ENCODE assay signal across 8 cellular contexts in genomic region chr10:131902211-131902610, GRCh38. TPM values are rescaled to one million over a fixed set of nuclear protein-coding genes. Genes with fewer than 3 reads are reported as not detected.
DNase-seq lines count a peak whose midpoint lies in the region; ATAC-seq, FAIRE-seq and TF ChIP-seq lines count a peak whose summit lies in the region.

No MANE protein-coding gene starts in this region.

- H3K36me3 ChIP-seq in KMS-11 (ENCODE audit: insufficient read depth) = no peaks in the 10 kb centered on the region
- peaks cover 0 to 5% (median 0%) of the 10 kb centered on the region in 3 experiments for H3K36me3 ChIP-seq in naive thymus-derived CD4-positive, alpha-beta T cell (ENCODE audit: control insufficient read depth in 2 of 3, insufficient read depth in 3 of 3, low read length in 3 of 3)

- H3K27me3 ChIP-seq in KMS-11 (ENCODE audit: insufficient read depth, low read depth) = peaks cover 11% of the 10 kb centered on the region
- H3K27me3 ChIP-seq in naive thymus-derived CD4-positive, alpha-beta T cell (ENCODE audit: control insufficient read depth in 2 of 2, insufficient read depth in 2 of 2, low read length in 2 of 2) = no peaks in the 10 kb centered on the region

- intact Hi-C loops in naive thymus-derived CD4-positive, alpha-beta T cell (cut with micrococcal nuclease) = loop anchor here (5.0 kb wide), 5 partner anchors 405 to 1360 kb away; partner anchors contain the start of genes LRRC27 (in 2 of the 2), INPP5A (in 1 of the 2) and STK32C (in 1 of the 2)

- CTCF ChIA-PET in naive thymus-derived CD4-positive, alpha-beta T cell (lab: Charles Lee) = interaction anchor here (1.1 to 1.3 kb wide), 2 partner anchors 17 to 118 kb away, joined by 3 to 4 read pairs; no protein-coding TSS in a partner anchor

- H3K27ac ChIP-seq in KMS-11 = no peak overlapping the region; the same call in 1 of the 2 replicates
- H3K27ac ChIP-seq in naive thymus-derived CD4-positive, alpha-beta T cell (ENCODE audit: low read depth, low read length) = peak overlapping the region; percentile 94

- no peaks in the 10 kb centered on the region for H3K9me3 Mint-ChIP-seq in chondrocyte (ENCODE audit: low read depth)
- peaks cover 0 to 2% (median 0%) of the 10 kb centered on the region in 11 donors for H3K9me3 Mint-ChIP-seq in naive thymus-derived CD4-positive, alpha-beta T cell

- H3K4me1 ChIP-seq in KMS-11 (ENCODE audit: low read depth, poor library complexity, severe bottlenecking) = peaks cover 42% of the 10 kb centered on the region
- H3K4me1 ChIP-seq in naive thymus-derived CD4-positive, alpha-beta T cell (ENCODE audit: control insufficient read depth in 2 of 2, insufficient read depth in 2 of 2, low read length in 2 of 2) = peaks cover 33 to 39% of the 10 kb centered on the region in 2 donors

- peak overlapping the region; percentile 80 for H3K4me2 ChIP-seq in KMS-11

- DNase-seq in AG10803 (ENCODE audit: low read depth) = no peak
- peak; percentile 40 for DNase-seq in chondrocyte (ENCODE audit: low spot score)
- DNase-seq in naive thymus-derived CD4-positive, alpha-beta T cell = no peak
- no peak for DNase-seq in frontal cortex (ENCODE audit: low spot score in 2 of 2)

- H3K4me3 Mint-ChIP-seq in chondrocyte (ENCODE audit: unreplicated experiment) = peak overlapping the region; percentile 81
- H3K4me3 Mint-ChIP-seq in naive thymus-derived CD4-positive, alpha-beta T cell = peak overlapping the region; percentile 90 to 95 (median 92)

- H3K27ac Mint-ChIP-seq in chondrocyte (ENCODE audit: unreplicated experiment) = peak overlapping the region; percentile 83
- H3K27ac Mint-ChIP-seq in naive thymus-derived CD4-positive, alpha-beta T cell = peak overlapping the region; percentile 86 to 97 (median 93)

- no peak for ATAC-seq in naive thymus-derived CD4-positive, alpha-beta T cell
- no peak for ATAC-seq in HG03095 (IDR thresholded peaks at IDR 0.05; ENCODE audit: unreplicated experiment)
- ATAC-seq in HG03280 (IDR thresholded peaks at IDR 0.05; ENCODE audit: unreplicated experiment) = no peak
- no peak for ATAC-seq in GM21423 (IDR thresholded peaks at IDR 0.05; ENCODE audit: unreplicated experiment)

- no peaks in the 10 kb centered on the region for H3K9me3 ChIP-seq in naive thymus-derived CD4-positive, alpha-beta T cell (ENCODE audit: control insufficient read depth in 2 of 3, low read length in 3 of 3)

- peaks cover 41% of the 10 kb centered on the region for H3K4me1 Mint-ChIP-seq in chondrocyte (ENCODE audit: low read depth)
- H3K4me1 Mint-ChIP-seq in naive thymus-derived CD4-positive, alpha-beta T cell = peaks cover 42 to 66% (median 58%) of the 10 kb centered on the region in 7 donors

- TF ChIP-seq CTCF in AG10803 (conservative IDR thresholded peaks at IDR 0.05; ENCODE audit: low read length) = no peak
- no peak for TF ChIP-seq CTCF in KMS-11 (conservative IDR thresholded peaks at IDR 0.05; ENCODE audit: low read depth, low read length)
- no peak for TF ChIP-seq CTCF in chondrocyte (IDR thresholded peaks at IDR 0.05)

- peaks cover 55% of the 10 kb centered on the region for H3K79me2 ChIP-seq in KMS-11 (ENCODE audit: insufficient read depth, low read depth)

- H3K4me3 ChIP-seq in AG10803 (ENCODE audit: low read length) (peak overlapping the region; percentile 77), KMS-11 (IDR thresholded peaks at IDR 0.05; ENCODE audit: insufficient read depth, low read depth, low read length) (no peak overlapping the region)
- peak overlapping the region; percentile 54 for H3K4me3 ChIP-seq in naive thymus-derived CD4-positive, alpha-beta T cell (ENCODE audit: low read length)

- H4K20me1 ChIP-seq in KMS-11 (ENCODE audit: insufficient read depth) = no peaks in the 10 kb centered on the region

- no peak overlapping the region for H2AFZ ChIP-seq in KMS-11 (ENCODE audit: low read depth)

- H3K36me3 Mint-ChIP-seq in chondrocyte (ENCODE audit: low read depth) = no peaks in the 10 kb centered on the region
- peaks cover 0 to 14% (median 4%) of the 10 kb centered on the region in 5 donors for H3K36me3 Mint-ChIP-seq in naive thymus-derived CD4-positive, alpha-beta T cell

- POLR2A ChIA-PET in naive thymus-derived CD4-positive, alpha-beta T cell (lab: Charles Lee) = interaction anchor here (0.7 to 1.2 kb wide), 4 partner anchors 27 to 80 kb away, joined by 3 to 6 read pairs (median 4); partner anchors contain the start of gene BNIP3

- no peak overlapping the region; the same call in 1 of the 2 replicates for H3K9ac ChIP-seq in KMS-11

- H3K27me3 Mint-ChIP-seq in chondrocyte (ENCODE audit: low read depth) = peaks cover 16% of the 10 kb centered on the region
- H3K27me3 Mint-ChIP-seq in naive thymus-derived CD4-positive, alpha-beta T cell = peaks cover 0 to 18% (median 0%) of the 10 kb centered on the region in 5 donors

- no peak for FAIRE-seq in frontal cortex (lab: Jason Lieb, UNC)

RNA-seq across cellular contexts. Expression of gene PPP2R2D, which starts 1.4 kb away (rescaled TPM):
- total RNA-seq in chondrocyte (24.3 to 27.5 TPM (median 25.1 TPM) in 3 replicates), frontal cortex (53.4 TPM)
- 10 to 100 TPM; 37.1 to 61.3 (median 40.1) TPM for total RNA-seq in naive thymus-derived CD4-positive, alpha-beta T cell
- polyA plus RNA-seq in naive thymus-derived CD4-positive, alpha-beta T cell = 10 to 100 TPM; 35.0 to 47.4 TPM
